In genomic region chr9:88819471-88819870, GRCh38 we compare ENCODE assay signal across 31 cellular contexts.
"Had no signal": no experiment of that assay in that cellular context is flagged by ENCODE, and none has a peak within 500 bp of the region (broad histone marks: within the 10 kb centered on the region; RNA-seq: fewer than 3 reads in every experiment).

No MANE protein-coding gene starts in this region.

- FAIRE-seq: RCC 7860, TTC549 had no signal

- H3K4me3 Mint-ChIP-seq: activated CD4-positive, alpha-beta T cell treated with anti-CD3 and anti-CD28 coated beads, Interleukin-2, amount 10 ng/mL, durations not matched to agents 24 days and 14 days; activated CD8-positive, alpha-beta T cell treated with anti-CD3 and anti-CD28 coated beads for 36 hours; activated naive CD8-positive, alpha-beta T cell treated with anti-CD3 and anti-CD28 coated beads for 36 hours; activated T-cell treated with anti-CD3 and anti-CD28 coated beads, Interleukin-2, amount 50 U/mL, for 72 hours; activated T-helper 17 cell treated with anti-CD3 and anti-CD28 coated beads, Interleukin-2, amount 50 U/mL, for 72 hours; central memory CD8-positive, alpha-beta T cell; T-helper 1 cell treated with Interleukin-12 subunit alpha and Interleukin-12 subunit beta and Interleukin-4 antibody, amounts not matched to agents 30 μg/mL and 1 μg/mL, for 36 hours; T-helper 2 cell treated with Interferon-gamma antibody and Interleukin-4, amounts not matched to agents 5 μg/mL and 100 μg/mL, for 36 hours had no signal

- H3K27me3 ChIP-seq: cardiac muscle cell had no signal

- H3K4me2 ChIP-seq: PC-9 had no signal

- H3K4me1 Mint-ChIP-seq: activated CD4-positive, alpha-beta T cell treated with anti-CD3 and anti-CD28 coated beads, Interleukin-2, amount 10 ng/mL, durations not matched to agents 24 days and 14 days; activated T-helper 17 cell treated with anti-CD3 and anti-CD28 coated beads, Interleukin-2, amount 50 U/mL, for 72 hours; central memory CD8-positive, alpha-beta T cell had no signal

- H3K36me3 ChIP-seq: cardiac muscle cell had no signal

- ATAC-seq: activated CD8-positive, alpha-beta T cell treated with anti-CD3 and anti-CD28 coated beads for 36 hours; activated T-cell treated with anti-CD3 and anti-CD28 coated beads, Interleukin-2, amount 50 U/mL, for 72 hours; activated T-helper 17 cell treated with anti-CD3 and anti-CD28 coated beads, Interleukin-2, amount 50 U/mL, for 72 hours; Right ventricle myocardium inferior had no signal

- H3K27ac Mint-ChIP-seq: activated CD4-positive, alpha-beta T cell treated with anti-CD3 and anti-CD28 coated beads, Interleukin-2, amount 10 ng/mL, durations not matched to agents 24 days and 14 days; activated CD8-positive, alpha-beta T cell treated with anti-CD3 and anti-CD28 coated beads for 36 hours; activated naive CD8-positive, alpha-beta T cell treated with anti-CD3 and anti-CD28 coated beads for 36 hours; activated T-cell treated with anti-CD3 and anti-CD28 coated beads, Interleukin-2, amount 50 U/mL, for 72 hours; activated T-helper 17 cell treated with anti-CD3 and anti-CD28 coated beads, Interleukin-2, amount 50 U/mL, for 72 hours; T-helper 1 cell treated with Interleukin-12 subunit alpha and Interleukin-12 subunit beta and Interleukin-4 antibody, amounts not matched to agents 30 μg/mL and 1 μg/mL, for 36 hours; T-helper 2 cell treated with Interferon-gamma antibody and Interleukin-4, amounts not matched to agents 5 μg/mL and 100 μg/mL, for 36 hours had no signal

- H3K27ac ChIP-seq: PC-9, RWPE1 had no signal

- DNase-seq: activated CD4-positive, alpha-beta T cell treated with anti-CD3 and anti-CD28 coated beads, Interleukin-2, amount 10 ng/mL, durations not matched to agents 24 days and 14 days; activated CD4-positive, alpha-beta T cell treated with anti-CD3 and anti-CD28 coated beads, Interleukin-2, amount 50 U/mL, for 4 hours; activated CD8-positive, alpha-beta T cell treated with anti-CD3 and anti-CD28 coated beads for 36 hours; activated effector memory CD4-positive, alpha-beta T cell treated with anti-CD3 and anti-CD28 coated beads, Interleukin-2, amount 50 U/mL, for 16 hours; activated naive CD4-positive, alpha-beta T cell; activated naive CD4-positive, alpha-beta T cell treated with anti-CD3 and anti-CD28 coated beads, Interleukin-2, amount 50 U/mL, for 16 hours; activated naive CD8-positive, alpha-beta T cell treated with anti-CD3 and anti-CD28 coated beads for 36 hours; activated T-cell treated with anti-CD3 and anti-CD28 coated beads, Interleukin-2, amount 50 U/mL, for 1 hour; activated T-cell treated with anti-CD3 and anti-CD28 coated beads, Interleukin-2, amount 50 U/mL, for 72 hours; amniotic stem cell; aorta; Karpas-422; NCI-H1048; NCI-H1436 treated with DMSO at 0.1 percent for 48 hours; NCI-H1694 treated with DMSO at 0.1 percent for 48 hours; NCI-H2107; NCI-H510A; NCI-H526; NCI-H748 treated with DMSO at 0.1 percent for 48 hours; NK-92 treated with Interleukin-12 subunit alpha and Interleukin-12 subunit beta, amount 100 ng/mL, for 24 hours; SIG-M5 had no signal

- H3K36me3 Mint-ChIP-seq: activated naive CD8-positive, alpha-beta T cell treated with anti-CD3 and anti-CD28 coated beads for 36 hours had no signal

- H2AFZ ChIP-seq: PC-9 had no signal

- H3K4me3 ChIP-seq: cardiac muscle cell, PC-9 had no signal

- H3K9me3 Mint-ChIP-seq: activated naive CD8-positive, alpha-beta T cell treated with anti-CD3 and anti-CD28 coated beads for 36 hours; activated T-helper 17 cell treated with anti-CD3 and anti-CD28 coated beads, Interleukin-2, amount 50 U/mL, for 72 hours; central memory CD8-positive, alpha-beta T cell; T-helper 1 cell treated with Interleukin-12 subunit alpha and Interleukin-12 subunit beta and Interleukin-4 antibody, amounts not matched to agents 30 μg/mL and 1 μg/mL, for 36 hours had no signal
